8 cellular contexts compared by ENCODE assay signal in the genomic region with DNA sequence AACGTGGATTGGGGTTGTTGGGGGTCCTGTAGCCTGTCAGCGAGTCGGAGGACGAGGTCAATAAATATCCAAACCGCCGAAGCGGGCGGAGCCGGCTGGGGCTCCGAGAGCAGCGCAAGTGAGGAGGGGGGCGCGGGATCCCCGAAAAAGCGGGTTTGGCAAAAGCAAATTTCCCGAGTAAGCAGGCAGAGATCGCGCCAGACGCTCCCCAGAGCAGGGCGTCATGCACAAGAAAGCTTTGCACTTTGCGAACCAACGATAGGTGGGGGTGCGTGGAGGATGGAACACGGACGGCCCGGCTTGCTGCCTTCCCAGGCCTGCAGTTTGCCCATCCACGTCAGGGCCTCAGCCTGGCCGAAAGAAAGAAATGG. TPM values are rescaled to one million over a fixed set of nuclear protein-coding genes. Genes with fewer than 3 reads are reported as not detected.
DNase-seq lines count a peak whose midpoint lies in the region; ATAC-seq and TF ChIP-seq lines count a peak whose summit lies in the region.

No MANE protein-coding gene starts in this region.

- H3K36me3 ChIP-seq in aorta (ENCODE audit: control insufficient read depth in 1 of 2, insufficient read depth in 2 of 2, low read length in 1 of 2) = peaks cover 0 to 1% of the 10 kb centered on the region in 2 donors

- ATAC-seq in esophagus mucosa = peak; percentile 9
- ATAC-seq in aorta (ENCODE audit: low FRiP score) = no peak

- no peaks in the 10 kb centered on the region for H3K9me3 ChIP-seq in aorta (ENCODE audit: control insufficient read depth, low read length)

- intact Hi-C loops in aorta (cut with DNase I) = loop anchor here (1.0 to 5.0 kb wide), 6 partner anchors 13 to 78 kb away; a partner anchor contains a TSS

- H3K4me3 ChIP-seq in aorta (ENCODE audit: low read length in 2 of 2) = peak overlapping the region; percentile 0 to 18

- peak overlapping the region; percentile 75 for H3K4me3 Mint-ChIP-seq in activated CD4-positive, alpha-beta T cell treated with anti-CD3 and anti-CD28 coated beads, Interleukin-2, amount 10 ng/mL, durations not matched to agents 7 days and 5 days
- peak overlapping the region; percentile 95 to 100 (median 98) for H3K4me3 Mint-ChIP-seq in nephron

- H3K4me1 ChIP-seq in aorta (ENCODE audit: control insufficient read depth in 1 of 2, insufficient read depth in 2 of 2, low read length in 2 of 2) = no peaks in the 10 kb centered on the region

- WGBS in aorta, 2 donors = 0% methylated on average over 28 of the region's 28 CpGs

- DNase-seq in DMS53 (lab: John Stamatoyannopoulos, UW) (peak; percentile 79), HUDEP-2 (lab: John Stamatoyannopoulos, UW; ENCODE audit: unreplicated experiment in 76 of 76) (peak in 57 of 76 experiments; percentile 24 to 99 (median 63)), aorta (peak in 1 of 2 donors; percentile 77), NCI-H510A (lab: John Stamatoyannopoulos, UW) (no peak), NCI-H510A treated with DMSO at 0.1 percent for 48 hours (lab: John Stamatoyannopoulos, UW) (no peak)
- DNase-seq in activated CD4-positive, alpha-beta T cell treated with anti-CD3 and anti-CD28 coated beads, Interleukin-2, amount 10 ng/mL, durations not matched to agents 7 days and 5 days = peak; percentile 62

- no peaks in the 10 kb centered on the region for H3K27me3 ChIP-seq in aorta (ENCODE audit: control insufficient read depth in 1 of 2, insufficient read depth in 2 of 2, low read length in 1 of 2)

- H3K27me3 Mint-ChIP-seq in activated CD4-positive, alpha-beta T cell treated with anti-CD3 and anti-CD28 coated beads, Interleukin-2, amount 10 ng/mL, durations not matched to agents 7 days and 5 days = peaks cover 16% of the 10 kb centered on the region
- H3K27me3 Mint-ChIP-seq in nephron (ENCODE audit: low read depth) = no peaks in the 10 kb centered on the region

- H3K27ac Mint-ChIP-seq in activated CD4-positive, alpha-beta T cell treated with anti-CD3 and anti-CD28 coated beads, Interleukin-2, amount 10 ng/mL, durations not matched to agents 7 days and 5 days = peak overlapping the region; percentile 84
- H3K27ac Mint-ChIP-seq in nephron = peak overlapping the region; percentile 97 to 99 (median 99)

- H3K9me3 Mint-ChIP-seq in activated CD4-positive, alpha-beta T cell treated with anti-CD3 and anti-CD28 coated beads, Interleukin-2, amount 10 ng/mL, durations not matched to agents 7 days and 5 days = no peaks in the 10 kb centered on the region
- H3K9me3 Mint-ChIP-seq in nephron = no peaks in the 10 kb centered on the region

- H3K27ac ChIP-seq in aorta (ENCODE audit: low read depth in 1 of 2, low read length in 2 of 2) = peak overlapping the region in 1 of 2 donors; percentile 18

- POLR2A ChIA-PET in activated CD4-positive, alpha-beta T cell treated with anti-CD3 and anti-CD28 coated beads, Interleukin-2, amount 10 ng/mL, durations not matched to agents 7 days and 5 days (lab: Charles Lee) = interaction anchor here (0.6 kb wide), 1 partner anchor 93 kb away, joined by 7 read pairs; no protein-coding TSS in a partner anchor

- H3K4me1 Mint-ChIP-seq in activated CD4-positive, alpha-beta T cell treated with anti-CD3 and anti-CD28 coated beads, Interleukin-2, amount 10 ng/mL, durations not matched to agents 7 days and 5 days = peaks cover 21% of the 10 kb centered on the region
- peaks cover 18% of the 10 kb centered on the region for H3K4me1 Mint-ChIP-seq in nephron

- no peaks in the 10 kb centered on the region for H3K36me3 Mint-ChIP-seq in activated CD4-positive, alpha-beta T cell treated with anti-CD3 and anti-CD28 coated beads, Interleukin-2, amount 10 ng/mL, durations not matched to agents 7 days and 5 days (ENCODE audit: low read depth)
- H3K36me3 Mint-ChIP-seq in nephron (ENCODE audit: low read depth) = peaks cover 15% of the 10 kb centered on the region

- no peak for TF ChIP-seq CTCF in nephron (IDR thresholded peaks at IDR 0.05; ENCODE audit: unreplicated experiment in 3 of 3)

- CTCF ChIA-PET in activated CD4-positive, alpha-beta T cell treated with anti-CD3 and anti-CD28 coated beads, Interleukin-2, amount 10 ng/mL, durations not matched to agents 7 days and 5 days (lab: Charles Lee) = interaction anchor here (0.8 to 3.2 kb wide), 36 partner anchors 9 to 495 kb away, joined by 3 to 45 read pairs (median 5); a partner anchor contains a TSS

RNA-seq across cellular contexts. Expression of a gene that starts 0.8 kb away (rescaled TPM):
- total RNA-seq in activated CD4-positive, alpha-beta T cell treated with anti-CD3 and anti-CD28 coated beads, Interleukin-2, amount 10 ng/mL, durations not matched to agents 7 days and 5 days = under 1 TPM; 0.64 to 0.85 TPM
- total RNA-seq in esophagus mucosa (8.8 TPM), aorta (10 to 100 TPM; 17.8 to 27.3 TPM)
- polyA plus RNA-seq in aorta = 10 to 100 TPM in 1 of 2 donors, 1 to 10 TPM in 1; 8.1 to 34.4 TPM

RNA-seq across cellular contexts. Expression of a gene that starts 12.5 kb away (rescaled TPM):
- total RNA-seq in activated CD4-positive, alpha-beta T cell treated with anti-CD3 and anti-CD28 coated beads, Interleukin-2, amount 10 ng/mL, durations not matched to agents 7 days and 5 days = 10 to 100 TPM; 24.1 to 24.4 TPM
- total RNA-seq in esophagus mucosa = 15.5 TPM
- total RNA-seq in aorta = 100 to 1,000 TPM; 155 to 215 TPM
- 100 to 1,000 TPM; 139 to 408 TPM for polyA plus RNA-seq in aorta

RNA-seq across cellular contexts. Expression of a gene that starts 22.8 kb away (rescaled TPM):
- 10 to 100 TPM; 35.0 to 37.8 TPM for total RNA-seq in activated CD4-positive, alpha-beta T cell treated with anti-CD3 and anti-CD28 coated beads, Interleukin-2, amount 10 ng/mL, durations not matched to agents 7 days and 5 days
- total RNA-seq in esophagus mucosa (17.4 TPM), aorta (10 to 100 TPM; 70.7 TPM)
- 10 to 100 TPM; 20.9 to 62.2 TPM for polyA plus RNA-seq in aorta

RNA-seq across cellular contexts. Expression of a gene that starts 36.6 kb away (rescaled TPM):
- total RNA-seq in activated CD4-positive, alpha-beta T cell treated with anti-CD3 and anti-CD28 coated beads, Interleukin-2, amount 10 ng/mL, durations not matched to agents 7 days and 5 days = not detected
- total RNA-seq in esophagus mucosa (not detected), aorta (not detected)
- polyA plus RNA-seq in aorta = not detected

RNA-seq across cellular contexts. Expression of a gene that starts 39.1 kb away (rescaled TPM):
- 10 to 100 TPM; 38.5 to 40.0 TPM for total RNA-seq in activated CD4-positive, alpha-beta T cell treated with anti-CD3 and anti-CD28 coated beads, Interleukin-2, amount 10 ng/mL, durations not matched to agents 7 days and 5 days
- total RNA-seq in esophagus mucosa (30.3 TPM), aorta (10 to 100 TPM; 12.7 to 15.5 TPM)
- 1 to 10 TPM; 1.9 to 5.1 TPM for polyA plus RNA-seq in aorta

Comparison
In these comparisons a context has a peak if more than half of its experiments do, and no peak if none do; other contexts are left out.
1. DNase-seq: peak in DMS53 (single experiment), HUDEP-2 (57 of 76) and activated CD4-positive, alpha-beta T cell treated with anti-CD3 and anti-CD28 coated beads, Interleukin-2, amount 10 ng/mL, durations not matched to agents 7 days and 5 days (single experiment); none in NCI-H510A (single experiment) and NCI-H510A treated with DMSO at 0.1 percent for 48 hours (single experiment).